In genomic region chr6:106223300-106223930, GRCh38 we compare ENCODE assay signal across 8 cellular contexts.
DNase-seq lines count a peak whose midpoint lies in the region; ATAC-seq, FAIRE-seq and TF ChIP-seq lines count a peak whose summit lies in the region.

No MANE protein-coding gene starts in this region.

- no peak overlapping the region for H4K5ac ChIP-seq in H1 (ENCODE audit: insufficient read length, low read depth, low read length)

- H4K8ac ChIP-seq in H1 (ENCODE audit: extremely low read depth, insufficient read depth, low read length), result no peak overlapping the region

- TF ChIP-seq CTCF in GM06990 (IDR thresholded peaks at IDR 0.05; ENCODE audit: insufficient read depth, low read length, poor library complexity, severe bottlenecking), result peak; percentile 54
- TF ChIP-seq CTCF in H1 (IDR thresholded peaks at IDR 0.05; ENCODE audit: control extremely low read depth in 1 of 3, insufficient read depth in 1 of 3, low read depth in 1 of 3, low read length in 3 of 3), result peak in 2 of 3 experiments; percentile 53 to 68; a peak in 3 of 4 replicates

- DNase-seq in GM06990 (ENCODE audit: extremely low read depth, insufficient read length) (peak; percentile 18), NCI-H748 treated with DMSO at 0.1 percent for 48 hours (lab: John Stamatoyannopoulos, UW) (peak; percentile 47), H1 (ENCODE audit: low read depth in 1 of 2, low spot score in 2 of 2) (no peak), myocyte (ENCODE audit: low read depth) (peak; percentile 71)
- peak; percentile 74 to 76 for DNase-seq in activated CD4-positive, alpha-beta T cell treated with anti-CD3 and anti-CD28 coated beads, Interleukin-2, amount 50 U/mL, for 4 hours
- DNase-seq in stimulated activated CD8-positive, alpha-beta memory T cell treated with anti-CD3 and anti-CD28 coated beads, Interleukin-7, amount 100 ng/mL, for 4 hours (ENCODE audit: low read depth in 2 of 2), result peak; percentile 39 to 62

- no peak for TF ChIP-seq EP300 in H1 (IDR thresholded peaks at IDR 0.05; ENCODE audit: borderline replicate concordance in 1 of 2, low read depth in 2 of 2, low read length in 2 of 2)

- POLR2A ChIA-PET in H1 (lab: Charles Lee; ENCODE audit: partially characterized antibody), result no interaction called here

- H3K79me2 ChIP-seq in H1 (ENCODE audit: control insufficient read depth in 1 of 2, insufficient read depth in 2 of 2, low read length in 2 of 2), result peaks cover 0 to 9% of the 10 kb centered on the region in 2 experiments; a peak in 2 of 4 replicates

- H3K23ac ChIP-seq in H1 (ENCODE audit: insufficient read length), result no peak overlapping the region

- H2AK5ac ChIP-seq in H1 (ENCODE audit: low read depth, low read length), result no peak overlapping the region

- peak; percentile 84 for TF ChIP-seq RAD21 in H1 (IDR thresholded peaks at IDR 0.05 in 1 of 2, conservative IDR thresholded peaks at IDR 0.05 in 1 of 2; ENCODE audit: low read depth in 2 of 2, low read length in 2 of 2)

- H3K4me3 ChIP-seq in GM06990 (replicated peaks; ENCODE audit: low read depth, low read length) (no peak overlapping the region), H1 (ENCODE audit: extremely low read depth in 1 of 4, insufficient read depth in 2 of 4, low read depth in 3 of 4, low read length in 4 of 4) (no peak overlapping the region)

- H2BK15ac ChIP-seq in H1 (ENCODE audit: low read length), result no peak overlapping the region

- H3K36me3 ChIP-seq in GM06990 (ENCODE audit: control insufficient read depth, insufficient read depth, low read length) (no peaks in the 10 kb centered on the region), H1 (ENCODE audit: control insufficient read depth in 2 of 4, insufficient read depth in 4 of 4, low read length in 3 of 4) (peaks cover 0 to 3% (median 0%) of the 10 kb centered on the region in 4 experiments; a peak in 2 of 8 replicates)

- H3K18ac ChIP-seq in H1 (ENCODE audit: extremely low read depth, low read length), result no peak overlapping the region

- H3K4ac ChIP-seq in H1 (replicated peaks; ENCODE audit: insufficient read length, low read depth, low read length), result no peak overlapping the region

- H3K79me1 ChIP-seq in H1 (ENCODE audit: low read depth, low read length), result no peaks in the 10 kb centered on the region; the same call in 1 of the 2 replicates

- H2BK120ac ChIP-seq in H1 (replicated peaks; ENCODE audit: low read depth, low read length), result no peak overlapping the region

- H2AFZ ChIP-seq in H1 (ENCODE audit: low read length), result no peak overlapping the region

- WGBS in H1 (ENCODE audit: extremely low coverage in 1 of 2, insufficient coverage in 1 of 2, insufficient read length in 1 of 2, insufficient replicate concordance in 2 of 2, low coverage in 1 of 2, low lambda C conversion rate in 2 of 2, missing lambda C conversion rate in 1 of 2), 2 experiments, result 52% methylated on average over 2 of the region's 2 CpGs; no CpG with 5 or more reads in 1 of the 2 experiments

- CTCF ChIA-PET in H1 (lab: Charles Lee; ENCODE audit: partially characterized antibody), result interaction anchor here (0.6 to 3.5 kb wide), 66 partner anchors 9 to 801 kb away, joined by 3 to 40 read pairs (median 4); partner anchors contain the start of genes CRYBG1 and PRDM1

- H3K9ac ChIP-seq in H1 (replicated peaks in 1 of 4; ENCODE audit: extremely low read depth in 1 of 4, low read depth in 3 of 4, low read length in 3 of 4), result no peak overlapping the region

- FAIRE-seq in H1 (lab: Jason Lieb, UNC), result peak; percentile 74

- no peaks in the 10 kb centered on the region; a peak in 1 of 4 replicates for H3K9me3 ChIP-seq in H1 (ENCODE audit: insufficient read depth in 2 of 2, low read depth in 1 of 2, low read length in 1 of 2)

- no peak overlapping the region for H3K14ac ChIP-seq in H1 (ENCODE audit: insufficient read length)

- H3K27me3 ChIP-seq in GM06990 (replicated peaks; ENCODE audit: control insufficient read depth, insufficient read depth, low read length) (no peaks in the 10 kb centered on the region), H1 (replicated peaks in 1 of 4; ENCODE audit: control insufficient read depth in 3 of 4, extremely low read depth in 1 of 4, insufficient read depth in 3 of 4, low read length in 3 of 4) (no peaks in the 10 kb centered on the region)

- H3K56ac ChIP-seq in H1 (replicated peaks; ENCODE audit: insufficient read length, low read depth, low read length), result no peak overlapping the region

- peak; percentile 55 for ATAC-seq in HG03097 (IDR thresholded peaks at IDR 0.05; ENCODE audit: low FRiP score, unreplicated experiment)
- ATAC-seq in HG02571 (IDR thresholded peaks at IDR 0.05; ENCODE audit: unreplicated experiment), result no peak

- no peak overlapping the region for H3K27ac ChIP-seq in H1 (ENCODE audit: low read depth, low read length)

- H4K91ac ChIP-seq in H1 (replicated peaks; ENCODE audit: insufficient read length, low read length), result no peak overlapping the region

- no peak overlapping the region for H2BK5ac ChIP-seq in H1 (ENCODE audit: low read depth, low read length)

- no peak overlapping the region for H2BK12ac ChIP-seq in H1 (ENCODE audit: low read depth, low read length)

- H3K23me2 ChIP-seq in H1 (ENCODE audit: low read depth, low read length), result no peaks in the 10 kb centered on the region

- H3K4me1 ChIP-seq in H1 (replicated peaks in 1 of 4; ENCODE audit: control insufficient read depth in 3 of 4, insufficient read depth in 4 of 4, low read length in 3 of 4), result no peaks in the 10 kb centered on the region

- H3K4me2 ChIP-seq in H1 (ENCODE audit: insufficient read depth in 1 of 2, low read depth in 2 of 2, low read length in 2 of 2), result no peak overlapping the region

- no peaks in the 10 kb centered on the region for H4K20me1 ChIP-seq in H1 (replicated peaks in 1 of 2; ENCODE audit: control insufficient read depth in 1 of 2, insufficient read depth in 2 of 2, low read length in 2 of 2)

- no peak overlapping the region for H2BK20ac ChIP-seq in H1 (ENCODE audit: low read length)

- no peak for TF ChIP-seq POLR2A in H1 (IDR thresholded peaks at IDR 0.05; ENCODE audit: control extremely low read depth in 1 of 2, low read depth in 2 of 2, low read length in 2 of 2)

TF ChIP-seq in H1, 55 proteins besides CTCF, POLR2A, EP300 and RAD21 (continues in another document):
- TF ChIP-seq BACH1 (IDR thresholded peaks at IDR 0.05; ENCODE audit: low read length) (no peak), YY1 (IDR thresholded peaks at IDR 0.05; ENCODE audit: low read depth, low read length) (no peak)

Comparison
In these comparisons a context has a peak if more than half of its experiments do, and no peak if none do; other contexts are left out.
1. DNase-seq: peak in GM06990 (single experiment), NCI-H748 treated with DMSO at 0.1 percent for 48 hours (single experiment), activated CD4-positive, alpha-beta T cell treated with anti-CD3 and anti-CD28 coated beads, Interleukin-2, amount 50 U/mL, for 4 hours (2 of 2), myocyte (single experiment) and stimulated activated CD8-positive, alpha-beta memory T cell treated with anti-CD3 and anti-CD28 coated beads, Interleukin-7, amount 100 ng/mL, for 4 hours (2 of 2); none in H1 (0 of 2).